26 cellular contexts compared by ENCODE assay signal in the genomic region with DNA sequence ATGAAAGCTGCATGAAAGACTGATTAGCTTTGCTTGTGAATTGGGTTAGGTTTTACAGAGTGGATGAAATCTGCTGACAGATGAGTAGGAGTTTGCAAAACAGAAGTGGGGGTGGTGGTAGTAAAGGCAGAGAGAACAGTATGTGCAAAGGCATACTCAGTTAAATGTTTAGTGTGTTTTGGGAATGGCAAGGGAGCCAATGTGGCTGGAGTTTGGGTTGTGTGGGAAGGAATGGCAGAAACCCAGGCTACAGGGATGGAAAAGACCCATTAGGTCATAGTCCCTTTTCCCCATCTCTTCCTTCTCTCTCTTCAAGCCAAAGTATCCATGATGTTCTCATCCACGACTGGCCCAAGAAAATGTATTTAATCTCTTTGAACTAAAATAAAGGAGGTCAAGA.
A peak's percentile ranks its signal among the peaks of the same experiment; 100 is the strongest.
DNase-seq lines count a peak whose midpoint lies in the region; ATAC-seq and TF ChIP-seq lines count a peak whose summit lies in the region.
"Had no signal": no experiment of that assay in that cellular context is flagged by ENCODE, and none has a peak within 500 bp of the region (broad histone marks: within the 10 kb centered on the region; RNA-seq: fewer than 3 reads in every experiment).

No MANE protein-coding gene starts in this region.

- H3K36me3 ChIP-seq in heart right ventricle (no peaks in the 10 kb centered on the region), osteoblast (ENCODE audit: insufficient read depth, low read length) (no peaks in the 10 kb centered on the region), aorta (ENCODE audit: control insufficient read depth in 1 of 2, insufficient read depth in 2 of 2, low read length in 1 of 2) (no peaks in the 10 kb centered on the region)
- H3K36me3 ChIP-seq: BLaER1 treated with 17β-estradiol and CSF1 and Interleukin-3, amounts not matched to agents 10 nM and 100 nM; brain microvascular endothelial cell; HAP-1; WERI-Rb-1 had no signal

- H4K20me1 ChIP-seq in osteoblast (ENCODE audit: insufficient read depth, low read length), result no peaks in the 10 kb centered on the region
- H4K20me1 ChIP-seq: BLaER1 treated with 17β-estradiol and CSF1 and Interleukin-3, amounts not matched to agents 10 nM and 100 nM had no signal

- H3K27ac ChIP-seq in heart right ventricle (peak overlapping the region in 2 of 10 donors; percentile 8 to 21), osteoblast (ENCODE audit: low read depth, low read length) (peak overlapping the region; percentile 24), aorta (ENCODE audit: low read depth in 1 of 2, low read length in 2 of 2) (peak overlapping the region in 1 of 2 donors; percentile 25)
- H3K27ac ChIP-seq: BLaER1 treated with 17β-estradiol and CSF1 and Interleukin-3, amounts not matched to agents 10 nM and 100 nM; brain microvascular endothelial cell; WERI-Rb-1 had no signal

- H3K9me3 ChIP-seq in heart right ventricle, result no peaks in the 10 kb centered on the region
- H3K9me3 ChIP-seq in osteoblast (ENCODE audit: low read depth, low read length), result no peaks in the 10 kb centered on the region
- no peaks in the 10 kb centered on the region for H3K9me3 ChIP-seq in aorta (ENCODE audit: control insufficient read depth, low read length)
- H3K9me3 ChIP-seq: BLaER1 treated with 17β-estradiol and CSF1 and Interleukin-3, amounts not matched to agents 10 nM and 100 nM; HAP-1 had no signal

- TF ChIP-seq CTCF in choroid plexus epithelial cell (conservative IDR thresholded peaks at IDR 0.05; ENCODE audit: low read depth, low read length) (no peak), heart right ventricle (IDR thresholded peaks at IDR 0.05) (no peak), osteoblast (IDR thresholded peaks at IDR 0.05; ENCODE audit: extremely low read depth, low read depth, low read length) (no peak)

- H2AFZ ChIP-seq in osteoblast (ENCODE audit: low read length), result peak overlapping the region; percentile 56

- H3K27ac Mint-ChIP-seq in activated naive CD4-positive, alpha-beta T cell treated with anti-CD3 and anti-CD28 coated beads, Interleukin-2, amount 50 U/mL, for 72 hours, result no peak overlapping the region
- H3K27ac Mint-ChIP-seq: activated CD8-positive, alpha-beta T cell treated with anti-CD3 and anti-CD28 coated beads, Interleukin-2, amount 10 ng/mL, durations not matched to agents 7 days and 5 days; activated naive CD4-positive, alpha-beta T cell treated with anti-CD3 and anti-CD28 coated beads for 36 hours; mesothelial cell of epicardium; naive thymus-derived CD8-positive, alpha-beta T cell had no signal

- no peaks in the 10 kb centered on the region for H3K79me2 ChIP-seq in osteoblast (ENCODE audit: insufficient read depth, low read length)

- H3K4me1 ChIP-seq in heart right ventricle (peaks cover 0 to 29% (median 10%) of the 10 kb centered on the region in 9 donors), osteoblast (ENCODE audit: insufficient read depth, low read length) (peaks cover 37% of the 10 kb centered on the region), aorta (ENCODE audit: control insufficient read depth in 1 of 2, insufficient read depth in 2 of 2, low read length in 2 of 2) (peaks cover 2 to 7% of the 10 kb centered on the region in 2 donors)
- H3K4me1 ChIP-seq: BLaER1 treated with 17β-estradiol and CSF1 and Interleukin-3, amounts not matched to agents 10 nM and 100 nM had no signal

- peak overlapping the region; percentile 4 for H3K4me2 ChIP-seq in osteoblast (ENCODE audit: insufficient read depth, low read length)
- H3K4me2 ChIP-seq: BLaER1 treated with 17β-estradiol and CSF1 and Interleukin-3, amounts not matched to agents 10 nM and 100 nM; smooth muscle cell had no signal

- H3K36me3 Mint-ChIP-seq in activated naive CD4-positive, alpha-beta T cell treated with anti-CD3 and anti-CD28 coated beads, Interleukin-2, amount 50 U/mL, for 72 hours, result no peaks in the 10 kb centered on the region
- H3K36me3 Mint-ChIP-seq: mesothelial cell of epicardium; naive thymus-derived CD8-positive, alpha-beta T cell had no signal

- no peak overlapping the region for H3K4me3 ChIP-seq in choroid plexus epithelial cell (ENCODE audit: low read depth, low read length)
- no peak overlapping the region for H3K4me3 ChIP-seq in heart right ventricle
- no peak overlapping the region for H3K4me3 ChIP-seq in osteoblast (ENCODE audit: insufficient read depth, low read length)
- no peak overlapping the region for H3K4me3 ChIP-seq in aorta (ENCODE audit: low read length in 2 of 2)
- H3K4me3 ChIP-seq: BLaER1 treated with 17β-estradiol and CSF1 and Interleukin-3, amounts not matched to agents 10 nM and 100 nM; dorsolateral prefrontal cortex; HAP-1; smooth muscle cell had no signal

- intact Hi-C loops in heart right ventricle (cut with DNase I), result no loop called here
- intact Hi-C loops in aorta (cut with DNase I), result no loop called here

- 60 to 70% methylated on average over 1 of the region's 1 CpG for WGBS in heart right ventricle, 2 donors
- 2 to 10% methylated on average over 1 of the region's 1 CpG for WGBS in aorta, 2 donors

- peak; percentile 47 to 90 (median 80) for ATAC-seq in heart right ventricle
- ATAC-seq in aorta (ENCODE audit: low FRiP score), result peak; percentile 59
- ATAC-seq in activated naive CD4-positive, alpha-beta T cell treated with anti-CD3 and anti-CD28 coated beads, Interleukin-2, amount 50 U/mL, for 72 hours, result no peak
- ATAC-seq in HG03457 (IDR thresholded peaks at IDR 0.05; ENCODE audit: unreplicated experiment), result no peak
- no peak for ATAC-seq in GM21576 (IDR thresholded peaks at IDR 0.05; ENCODE audit: unreplicated experiment)
- ATAC-seq: activated CD8-positive, alpha-beta T cell treated with anti-CD3 and anti-CD28 coated beads, Interleukin-2, amount 10 ng/mL, durations not matched to agents 7 days and 5 days; naive thymus-derived CD8-positive, alpha-beta T cell had no signal

- H3K27me3 ChIP-seq in heart right ventricle (peaks cover 0 to 4% (median 0%) of the 10 kb centered on the region in 7 donors), osteoblast (ENCODE audit: insufficient read depth, low read length) (no peaks in the 10 kb centered on the region), aorta (ENCODE audit: control insufficient read depth in 1 of 2, insufficient read depth in 2 of 2, low read length in 1 of 2) (no peaks in the 10 kb centered on the region)
- H3K27me3 ChIP-seq: BLaER1 treated with 17β-estradiol and CSF1 and Interleukin-3, amounts not matched to agents 10 nM and 100 nM; brain microvascular endothelial cell; dorsolateral prefrontal cortex had no signal

- DNase-seq in choroid plexus epithelial cell (ENCODE audit: low read depth) (peak; percentile 63), heart right ventricle (no peak), osteoblast (ENCODE audit: insufficient read length, low spot score, missing footprints) (no peak), aorta (no peak)
- DNase-seq in activated naive CD4-positive, alpha-beta T cell treated with anti-CD3 and anti-CD28 coated beads, Interleukin-2, amount 50 U/mL, for 72 hours (ENCODE audit: low spot score in 2 of 2), result no peak
- DNase-seq: activated CD4-positive, alpha-beta T cell treated with anti-CD3 and anti-CD28 coated beads for 4 hours; activated CD8-positive, alpha-beta T cell treated with anti-CD3 and anti-CD28 coated beads, Interleukin-2, amount 10 ng/mL, durations not matched to agents 7 days and 5 days; activated naive CD4-positive, alpha-beta T cell treated with anti-CD3 and anti-CD28 coated beads for 36 hours; amniotic stem cell; brain microvascular endothelial cell; MV-4-11; naive thymus-derived CD8-positive, alpha-beta T cell; NCI-H1436; NCI-H345; NCI-H748 treated with DMSO at 0.1 percent for 48 hours; stimulated activated CD4-positive, alpha-beta T cell treated with anti-CD3 and anti-CD28 coated beads, Interleukin-1b, Interleukin-23, amount 100 ng/mL, for 48 hours; stimulated activated naive CD4-positive, alpha-beta T cell treated with Interleukin-2 at 50 U/mL for 16 hours; T1000; WERI-Rb-1 had no signal

- H3K9me3 Mint-ChIP-seq in activated naive CD4-positive, alpha-beta T cell treated with anti-CD3 and anti-CD28 coated beads, Interleukin-2, amount 50 U/mL, for 72 hours, result peaks cover 1 to 9% of the 10 kb centered on the region in 2 donors
- H3K9me3 Mint-ChIP-seq: activated naive CD4-positive, alpha-beta T cell treated with anti-CD3 and anti-CD28 coated beads for 36 hours; mesothelial cell of epicardium had no signal

Comparison
In these comparisons a context has a peak if more than half of its experiments do, and no peak if none do; other contexts are left out.
1. ATAC-seq: peak in heart right ventricle (8 of 8) and aorta (single experiment); none in activated naive CD4-positive, alpha-beta T cell treated with anti-CD3 and anti-CD28 coated beads, Interleukin-2, amount 50 U/mL, for 72 hours (0 of 2), HG03457 (single experiment) and GM21576 (single experiment).